ENCODE assay signal across 1 cellular context in the genomic region with DNA sequence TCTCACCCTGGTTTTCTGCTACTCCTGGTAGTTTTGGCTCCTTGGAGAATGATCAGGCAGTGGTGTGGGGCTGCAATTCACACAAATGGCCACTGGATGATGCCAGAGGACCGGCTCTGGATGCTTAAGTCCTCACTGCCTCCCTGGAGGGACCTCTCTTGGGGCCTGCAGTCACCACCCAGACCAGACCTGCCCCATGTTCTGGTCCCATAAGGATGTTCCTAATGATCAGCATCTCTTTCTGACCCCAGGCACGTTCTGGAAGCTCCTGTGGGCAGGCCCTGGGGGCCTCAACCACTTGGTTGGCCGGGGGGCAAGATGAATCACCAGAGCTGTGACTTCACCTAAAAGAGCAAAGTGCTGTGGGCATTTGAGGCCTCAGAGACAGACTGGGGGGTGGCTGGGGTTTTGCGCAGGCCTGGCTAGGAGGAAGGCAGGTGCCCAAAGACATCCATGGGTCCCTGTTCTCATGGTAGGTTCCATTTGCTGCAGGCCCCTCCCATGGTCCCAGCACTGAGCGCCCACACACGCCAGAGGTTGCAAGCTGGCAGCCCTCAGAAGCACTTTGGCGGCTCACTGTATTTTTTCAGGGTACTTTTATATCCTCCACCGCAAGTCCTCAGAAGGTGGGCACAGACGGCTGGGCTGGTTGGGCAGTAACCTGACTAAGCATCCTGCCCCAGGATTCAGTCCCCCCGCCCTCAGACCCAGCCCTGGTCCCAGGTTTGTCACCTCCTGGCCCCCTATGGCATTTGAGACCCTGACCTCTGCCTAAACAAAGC.
TF ChIP-seq lines count a peak whose summit lies in the region.

No MANE protein-coding gene starts in this region.

TF ChIP-seq in HepG2, 621 proteins besides CTCF, POLR2A, EP300 and RAD21 (continued from another document and continues in another):
- TF ChIP-seq ZBTB10 (CRISPR knock-in tag; IDR thresholded peaks at IDR 0.05; ENCODE audit: borderline replicate concordance) (no peak), THAP11 (CRISPR knock-in tag; IDR thresholded peaks at IDR 0.05) (0 out of 2 replicates have a peak, but pooled peaks have one; percentile 25), ZNF512B (CRISPR knock-in tag; IDR thresholded peaks at IDR 0.05; ENCODE audit: borderline replicate concordance) (no peak), MIER2 (CRISPR knock-in tag; IDR thresholded peaks at IDR 0.05) (0 out of 2 replicates have a peak, but pooled peaks have one; percentile 27), JUNB (CRISPR knock-in tag; IDR thresholded peaks at IDR 0.05; ENCODE audit: borderline replicate concordance) (no peak), STAT5B (CRISPR knock-in tag; IDR thresholded peaks at IDR 0.05) (no peak), POLR2AphosphoS5 (IDR thresholded peaks at IDR 0.05; ENCODE audit: low read depth, low read length) (no peak), GABPA (IDR thresholded peaks at IDR 0.05; ENCODE audit: low read depth, low read length) (no peak), GABPA (CRISPR knock-in tag; IDR thresholded peaks at IDR 0.05; ENCODE audit: low read depth) (no peak), RXRA (CRISPR knock-in tag; IDR thresholded peaks at IDR 0.05) (no peak), ZNF451 (CRISPR knock-in tag; IDR thresholded peaks at IDR 0.05) (peak; percentile 46; the same call in 1 of the 2 replicates), ERF (CRISPR knock-in tag; IDR thresholded peaks at IDR 0.05) (peak; percentile 42; the same call in 1 of the 2 replicates), TARDBP (CRISPR knock-in tag; IDR thresholded peaks at IDR 0.05) (0 out of 2 replicates have a peak, but pooled peaks have one; percentile 34), ZNF556 (CRISPR knock-in tag; IDR thresholded peaks at IDR 0.05; ENCODE audit: borderline replicate concordance) (peak; percentile 51; the same call in 1 of the 2 replicates), MAX (IDR thresholded peaks at IDR 0.05) (no peak), ZKSCAN8 (CRISPR knock-in tag; IDR thresholded peaks at IDR 0.05; ENCODE audit: borderline replicate concordance) (no peak), ZNF207 (IDR thresholded peaks at IDR 0.05; ENCODE audit: borderline replicate concordance) (no peak), KDM1A (CRISPR knock-in tag; IDR thresholded peaks at IDR 0.05) (no peak), RARA (CRISPR knock-in tag; IDR thresholded peaks at IDR 0.05) (no peak), ZNF121 (CRISPR knock-in tag; IDR thresholded peaks at IDR 0.05) (no peak), TOPORS (CRISPR knock-in tag; IDR thresholded peaks at IDR 0.05) (peak; percentile 42; the same call in 1 of the 2 replicates), PITX1 (CRISPR knock-in tag; IDR thresholded peaks at IDR 0.05) (peak; percentile 35; the same call in 1 of the 2 replicates), ZBTB39 (CRISPR knock-in tag; IDR thresholded peaks at IDR 0.05) (no peak), KAT8 (CRISPR knock-in tag; IDR thresholded peaks at IDR 0.05) (0 out of 2 replicates have a peak, but pooled peaks have one; percentile 54), ZNF33B (CRISPR knock-in tag; IDR thresholded peaks at IDR 0.05) (no peak), JUN (CRISPR knock-in tag; IDR thresholded peaks at IDR 0.05) (no peak; the same call in 1 of the 2 replicates), FOXK1 (CRISPR knock-in tag; IDR thresholded peaks at IDR 0.05; ENCODE audit: borderline replicate concordance, low read depth) (no peak), SP2 (CRISPR knock-in tag; IDR thresholded peaks at IDR 0.05) (no peak), HNF1A (IDR thresholded peaks at IDR 0.05; ENCODE audit: low read depth) (no peak), HNF1A (CRISPR knock-in tag; IDR thresholded peaks at IDR 0.05; ENCODE audit: borderline replicate concordance) (0 out of 2 replicates have a peak, but pooled peaks have one; percentile 17), ZNF768 (CRISPR knock-in tag; IDR thresholded peaks at IDR 0.05) (no peak), ZNF333 (CRISPR knock-in tag; IDR thresholded peaks at IDR 0.05; ENCODE audit: borderline replicate concordance) (no peak), ZNF569 (CRISPR knock-in tag; IDR thresholded peaks at IDR 0.05; ENCODE audit: borderline replicate concordance) (no peak), ESRRA (CRISPR knock-in tag; IDR thresholded peaks at IDR 0.05; ENCODE audit: low read depth) (0 out of 2 replicates have a peak, but pooled peaks have one; percentile 38), ZNF234 (CRISPR knock-in tag; conservative IDR thresholded peaks at IDR 0.05) (no peak), CREM (IDR thresholded peaks at IDR 0.05) (no peak), CREM (CRISPR knock-in tag; IDR thresholded peaks at IDR 0.05) (no peak), MIER3 (CRISPR knock-in tag; IDR thresholded peaks at IDR 0.05; ENCODE audit: borderline replicate concordance) (0 out of 2 replicates have a peak, but pooled peaks have one; percentile 37), ZNF124 (CRISPR knock-in tag; IDR thresholded peaks at IDR 0.05) (0 out of 2 replicates have a peak, but pooled peaks have one; percentile 40), SP140L (CRISPR knock-in tag; IDR thresholded peaks at IDR 0.05; ENCODE audit: borderline replicate concordance) (no peak), ZNF549 (CRISPR knock-in tag; IDR thresholded peaks at IDR 0.05) (no peak)
- TF ChIP-seq, protein P1, sequence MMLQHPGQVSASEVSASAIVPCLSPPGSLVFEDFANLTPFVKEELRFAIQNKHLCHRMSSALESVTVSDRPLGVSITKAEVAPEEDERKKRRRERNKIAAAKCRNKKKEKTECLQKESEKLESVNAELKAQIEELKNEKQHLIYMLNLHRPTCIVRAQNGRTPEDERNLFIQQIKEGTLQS (CRISPR knock-in tag; IDR thresholded peaks at IDR 0.05), result no peak
- TF ChIP-seq, protein P2, sequence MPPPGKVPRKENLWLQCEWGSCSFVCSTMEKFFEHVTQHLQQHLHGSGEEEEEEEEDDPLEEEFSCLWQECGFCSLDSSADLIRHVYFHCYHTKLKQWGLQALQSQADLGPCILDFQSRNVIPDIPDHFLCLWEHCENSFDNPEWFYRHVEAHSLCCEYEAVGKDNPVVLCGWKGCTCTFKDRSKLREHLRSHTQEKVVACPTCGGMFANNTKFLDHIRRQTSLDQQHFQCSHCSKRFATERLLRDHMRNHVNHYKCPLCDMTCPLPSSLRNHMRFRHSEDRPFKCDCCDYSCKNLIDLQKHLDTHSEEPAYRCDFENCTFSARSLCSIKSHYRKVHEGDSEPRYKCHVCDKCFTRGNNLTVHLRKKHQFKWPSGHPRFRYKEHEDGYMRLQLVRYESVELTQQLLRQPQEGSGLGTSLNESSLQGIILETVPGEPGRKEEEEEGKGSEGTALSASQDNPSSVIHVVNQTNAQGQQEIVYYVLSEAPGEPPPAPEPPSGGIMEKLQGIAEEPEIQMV (CRISPR knock-in tag; IDR thresholded peaks at IDR 0.05; ENCODE audit: low read depth), result no peak
- TF ChIP-seq, protein P3, sequence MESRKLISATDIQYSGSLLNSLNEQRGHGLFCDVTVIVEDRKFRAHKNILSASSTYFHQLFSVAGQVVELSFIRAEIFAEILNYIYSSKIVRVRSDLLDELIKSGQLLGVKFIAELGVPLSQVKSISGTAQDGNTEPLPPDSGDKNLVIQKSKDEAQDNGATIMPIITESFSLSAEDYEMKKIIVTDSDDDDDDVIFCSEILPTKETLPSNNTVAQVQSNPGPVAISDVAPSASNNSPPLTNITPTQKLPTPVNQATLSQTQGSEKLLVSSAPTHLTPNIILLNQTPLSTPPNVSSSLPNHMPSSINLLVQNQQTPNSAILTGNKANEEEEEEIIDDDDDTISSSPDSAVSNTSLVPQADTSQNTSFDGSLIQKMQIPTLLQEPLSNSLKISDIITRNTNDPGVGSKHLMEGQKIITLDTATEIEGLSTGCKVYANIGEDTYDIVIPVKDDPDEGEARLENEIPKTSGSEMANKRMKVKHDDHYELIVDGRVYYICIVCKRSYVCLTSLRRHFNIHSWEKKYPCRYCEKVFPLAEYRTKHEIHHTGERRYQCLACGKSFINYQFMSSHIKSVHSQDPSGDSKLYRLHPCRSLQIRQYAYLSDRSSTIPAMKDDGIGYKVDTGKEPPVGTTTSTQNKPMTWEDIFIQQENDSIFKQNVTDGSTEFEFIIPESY (CRISPR knock-in tag; IDR thresholded peaks at IDR 0.05), result peak; percentile 74; the same call in 1 of the 2 replicates
